Comparison of ENCODE assay signal across 12 cellular contexts in the genomic region with DNA sequence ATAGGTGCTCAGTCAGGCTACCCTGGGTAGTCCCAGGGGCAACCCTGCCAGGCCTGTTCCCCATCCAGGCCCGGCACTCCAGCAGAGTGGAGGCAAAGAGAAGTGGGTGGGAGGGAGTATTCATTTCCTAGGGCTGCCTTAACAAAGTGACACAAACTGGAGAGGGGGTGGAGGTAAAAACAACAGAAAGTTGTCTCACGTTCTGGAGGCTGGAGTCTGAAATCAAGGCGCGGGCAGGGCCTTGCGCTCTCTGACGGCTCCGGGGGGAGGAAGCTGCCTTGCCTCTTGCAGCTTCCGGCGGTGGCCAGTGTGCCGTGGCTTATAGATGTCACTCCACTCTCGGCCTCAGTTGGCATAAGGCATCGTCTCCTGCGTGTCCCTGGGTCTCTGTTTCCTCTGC.
A peak's percentile ranks its signal among the peaks of the same experiment; 100 is the strongest.
DNase-seq lines count a peak whose midpoint lies in the region; ATAC-seq, FAIRE-seq and TF ChIP-seq lines count a peak whose summit lies in the region.
"Had no signal": no experiment of that assay in that cellular context is flagged by ENCODE, and none has a peak within 500 bp of the region (broad histone marks: within the 10 kb centered on the region; RNA-seq: fewer than 3 reads in every experiment).

No MANE protein-coding gene starts in this region.

- H3K27ac ChIP-seq in RWPE1, result peak overlapping the region; percentile 58
- H3K27ac ChIP-seq: parathyroid adenoma had no signal

- intact Hi-C loops in lower leg skin (cut with DNase I; ENCODE audit: low total_unique reads), result no loop called here

- no peak overlapping the region for H3K4me3 ChIP-seq in lower leg skin (ENCODE audit: low read depth, poor library complexity, severe bottlenecking)

- CTCF ChIA-PET in RWPE1 (lab: Yijun Ruan, JAX), result interaction anchor here (0.6 kb wide), 1 partner anchor 352 kb away, joined by 3 read pairs; no protein-coding TSS in a partner anchor

- TF ChIP-seq CTCF in RWPE1 (conservative IDR thresholded peaks at IDR 0.05; ENCODE audit: low read depth) (no peak), lower leg skin (IDR thresholded peaks at IDR 0.05) (no peak)

- ATAC-seq in GM19035 (IDR thresholded peaks at IDR 0.05; ENCODE audit: unreplicated experiment) (peak; percentile 45), HG02763 (IDR thresholded peaks at IDR 0.05; ENCODE audit: unreplicated experiment) (peak; percentile 36)

- WGBS in lower leg skin, 2 donors, result 71 to 80% methylated on average over 13 of the region's 13 CpGs

- POLR2A ChIA-PET in RWPE1 (lab: Yijun Ruan, JAX; ENCODE audit: low non-redundant PET), result no interaction called here

- FAIRE-seq in urothelium cell line (lab: Jason Lieb, UNC), result no peak
- FAIRE-seq: bronchial epithelial cell, kidney had no signal

- peak; percentile 18 for DNase-seq in Ammon's horn (ENCODE audit: low spot score)
- DNase-seq in RWPE1 (ENCODE audit: low spot score), result no peak
- no peak for DNase-seq in lower leg skin (ENCODE audit: low spot score in 2 of 2)
- no peak for DNase-seq in NCI-H128 (lab: John Stamatoyannopoulos, UW; ENCODE audit: unreplicated experiment)
- DNase-seq in NCI-H2081 (lab: John Stamatoyannopoulos, UW), result no peak
- no peak for DNase-seq in urothelium cell line (ENCODE audit: low spot score)
- DNase-seq: AML-193, kidney had no signal

- no peak for TF ChIP-seq POLR2A in lower leg skin (IDR thresholded peaks at IDR 0.05)
